Comparison of ENCODE assay signal across 10 cellular contexts in genomic region chr4:6925357-6925836, GRCh38. TPM values are rescaled to one million over a fixed set of nuclear protein-coding genes. Genes with fewer than 3 reads are reported as not detected.
DNase-seq lines count a peak whose midpoint lies in the region; ATAC-seq and TF ChIP-seq lines count a peak whose summit lies in the region.
"Had no signal": no experiment of that assay in that cellular context is flagged by ENCODE, and none has a peak within 500 bp of the region (broad histone marks: within the 10 kb centered on the region; RNA-seq: fewer than 3 reads in every experiment).

No MANE protein-coding gene starts in this region.

- CTCF ChIA-PET in CD4-positive, alpha-beta memory T cell (lab: Charles Lee; ENCODE audit: partially characterized antibody): interaction anchor here (0.8 to 2.3 kb wide), 4 partner anchors 9 to 21 kb away, joined by 3 to 10 read pairs (median 3); no protein-coding TSS in a partner anchor

- TF ChIP-seq POLR2A in NB4 (IDR thresholded peaks at IDR 0.05; ENCODE audit: extremely low read depth, insufficient read length): no peak
- TF ChIP-seq POLR2A in adrenal gland (IDR thresholded peaks at IDR 0.05): peak in 1 of 2 donors; percentile 12

- intact Hi-C loops in CD4-positive, alpha-beta memory T cell (cut with micrococcal nuclease): no loop called here
- intact Hi-C loops in adrenal gland (cut with DNase I) (no loop called here), natural killer cell (cut with micrococcal nuclease) (no loop called here)

- no peak overlapping the region for H3K4me3 ChIP-seq in CD4-positive, alpha-beta memory T cell (ENCODE audit: low read length in 2 of 2)
- H3K4me3 ChIP-seq in NB4 (ENCODE audit: low read depth, low read length) (no peak overlapping the region), adrenal gland (no peak overlapping the region)

- ATAC-seq in natural killer cell: peak; percentile 63 to 86 (median 76)
- no peak for ATAC-seq in GM19467 (IDR thresholded peaks at IDR 0.05; ENCODE audit: unreplicated experiment)

- H3K27me3 Mint-ChIP-seq in CD4-positive, alpha-beta memory T cell: no peaks in the 10 kb centered on the region
- H3K27me3 Mint-ChIP-seq in natural killer cell (ENCODE audit: low read depth in 2 of 2): no peaks in the 10 kb centered on the region

- no peaks in the 10 kb centered on the region for H3K27me3 ChIP-seq in CD4-positive, alpha-beta memory T cell (ENCODE audit: insufficient read depth, low read length)
- no peaks in the 10 kb centered on the region for H3K27me3 ChIP-seq in adrenal gland

- peaks cover 67 to 91% (median 78%) of the 10 kb centered on the region in 4 donors for H3K4me1 Mint-ChIP-seq in CD4-positive, alpha-beta memory T cell
- H3K4me1 Mint-ChIP-seq in natural killer cell: peaks cover 72 to 85% of the 10 kb centered on the region in 2 donors

- H3K9me3 ChIP-seq in CD4-positive, alpha-beta memory T cell (ENCODE audit: control insufficient read depth in 1 of 2, low read length in 2 of 2): no peaks in the 10 kb centered on the region
- H3K9me3 ChIP-seq in adrenal gland (replicated peaks in 1 of 3): no peaks in the 10 kb centered on the region

- POLR2A ChIA-PET in CD4-positive, alpha-beta memory T cell (lab: Charles Lee; ENCODE audit: partially characterized antibody): interaction anchor here (0.6 to 5.1 kb wide), 9 partner anchors 8 to 208 kb away, joined by 3 to 45 read pairs (median 16); partner anchors contain the start of gene TBC1D14

- peaks cover 36 to 43% of the 10 kb centered on the region in 2 donors for H3K36me3 Mint-ChIP-seq in CD4-positive, alpha-beta memory T cell
- no peaks in the 10 kb centered on the region for H3K36me3 Mint-ChIP-seq in natural killer cell

- peak overlapping the region; percentile 77 to 92 (median 86) for H3K27ac Mint-ChIP-seq in CD4-positive, alpha-beta memory T cell
- H3K27ac Mint-ChIP-seq in natural killer cell: peak overlapping the region; percentile 45 to 70

- 75 to 90% (median 80%) methylated on average over 9 to 14 of the region's 14 CpGs for WGBS in adrenal gland, 4 donors

- peak overlapping the region; percentile 0 for H3K27ac ChIP-seq in CD4-positive, alpha-beta memory T cell (ENCODE audit: low read depth, low read length)
- peak overlapping the region; percentile 35 to 92 (median 81) for H3K27ac ChIP-seq in adrenal gland
- H3K27ac ChIP-seq: WERI-Rb-1 had no signal

- no peak for TF ChIP-seq CTCF in NB4 (IDR thresholded peaks at IDR 0.05; ENCODE audit: low read depth, low read length)
- TF ChIP-seq CTCF in adrenal gland (IDR thresholded peaks at IDR 0.05): no peak
- TF ChIP-seq CTCF in natural killer cell (IDR thresholded peaks at IDR 0.05): no peak

- H3K4me1 ChIP-seq in CD4-positive, alpha-beta memory T cell (ENCODE audit: insufficient read depth, low read length): peaks cover 62% of the 10 kb centered on the region
- peaks cover 15 to 69% of the 10 kb centered on the region in 2 donors for H3K4me1 ChIP-seq in adrenal gland (replicated peaks in 1 of 2)

- H3K36me3 ChIP-seq in CD4-positive, alpha-beta memory T cell (ENCODE audit: insufficient read depth, low read length): peaks cover 21% of the 10 kb centered on the region
- H3K36me3 ChIP-seq in adrenal gland (replicated peaks in 1 of 2): peaks cover 0 to 17% of the 10 kb centered on the region in 2 donors

- no peaks in the 10 kb centered on the region for H3K9me3 Mint-ChIP-seq in CD4-positive, alpha-beta memory T cell
- H3K9me3 Mint-ChIP-seq in natural killer cell: no peaks in the 10 kb centered on the region

- peak in 1 of 5 donors; percentile 49 for DNase-seq in CD4-positive, alpha-beta memory T cell
- DNase-seq in NB4 (ENCODE audit: low read depth): peak; percentile 97
- DNase-seq in adrenal gland: peak in 3 of 7 donors; percentile 67 to 77 (median 72)
- DNase-seq in natural killer cell: no peak
- no peak for DNase-seq in putamen (ENCODE audit: low spot score)
- no peak for DNase-seq in RPMI8226
- DNase-seq in NCI-H1694 (lab: John Stamatoyannopoulos, UW): no peak
- DNase-seq: kidney glomerular epithelial cell, WERI-Rb-1 had no signal

- peak overlapping the region; percentile 65 to 88 (median 82) for H3K4me3 Mint-ChIP-seq in CD4-positive, alpha-beta memory T cell
- peak overlapping the region; percentile 67 for H3K4me3 Mint-ChIP-seq in natural killer cell

RNA-seq across cellular contexts. Expression of gene TBC1D14, which starts 15.8 kb away (rescaled TPM):
- total RNA-seq in CD4-positive, alpha-beta memory T cell: 10 to 100 TPM; 73.7 to 80.7 TPM
- 10 to 100 TPM; 40.7 to 52.2 TPM for polyA plus RNA-seq in CD4-positive, alpha-beta memory T cell
- 100 to 1,000 TPM in 1 of 8 donors, 10 to 100 TPM in 7; 74.9 to 110 (median 84.3) TPM for total RNA-seq in adrenal gland
- 10 to 100 TPM; 24.9 to 54.0 (median 28.2) TPM for polyA plus RNA-seq in adrenal gland
- 10 to 100 TPM; 36.0 to 54.7 (median 53.2) TPM for total RNA-seq in natural killer cell
